ENCODE assay signal across 17 cellular contexts in genomic region chr1:230878584-230878975, GRCh38. TPM values are rescaled to one million over a fixed set of nuclear protein-coding genes. Genes with fewer than 3 reads are reported as not detected.
DNase-seq lines count a peak whose midpoint lies in the region; ATAC-seq and TF ChIP-seq lines count a peak whose summit lies in the region.
"Had no signal": no experiment of that assay in that cellular context is flagged by ENCODE, and none has a peak within 500 bp of the region (broad histone marks: within the 10 kb centered on the region; RNA-seq: fewer than 3 reads in every experiment).

No MANE protein-coding gene starts in this region.

- no peak for TF ChIP-seq CTCF in esophagus muscularis mucosa (IDR thresholded peaks at IDR 0.05)
- no peak for TF ChIP-seq CTCF in nephron (IDR thresholded peaks at IDR 0.05; ENCODE audit: unreplicated experiment in 3 of 3)

- H3K36me3 ChIP-seq in esophagus muscularis mucosa (no peaks in the 10 kb centered on the region), aorta (ENCODE audit: control insufficient read depth in 1 of 2, insufficient read depth in 2 of 2, low read length in 1 of 2) (no peaks in the 10 kb centered on the region)
- H3K36me3 ChIP-seq: heart left ventricle, neutrophil, upper lobe of left lung had no signal

- DNase-seq in left ventricle myocardium superior: no peak
- DNase-seq in right cardiac atrium: no peak
- no peak for DNase-seq in esophagus muscularis mucosa (ENCODE audit: extremely low spot score)
- no peak for DNase-seq in aorta
- no peak for DNase-seq in CD1c-positive myeloid dendritic cell (ENCODE audit: extremely low spot score)
- DNase-seq in cerebellar cortex (ENCODE audit: low spot score): no peak
- DNase-seq in DMS53 treated with DMSO at 0.1 percent for 48 hours (lab: John Stamatoyannopoulos, UW; ENCODE audit: unreplicated experiment): no peak
- DNase-seq: ACHN; activated CD8-positive, alpha-beta memory T cell treated with anti-CD3 and anti-CD28 coated beads, Interleukin-2, amount 50 U/mL, for 48 hours; dermis blood vessel endothelial cell; DMS79 treated with DMSO at 0.1 percent for 48 hours; upper lobe of left lung had no signal

- WGBS in right cardiac atrium: 36% methylated on average over 5 of the region's 5 CpGs
- 22% methylated on average over 5 of the region's 5 CpGs for WGBS in esophagus muscularis mucosa
- WGBS in aorta, 2 donors: 42 to 48% methylated on average over 5 of the region's 5 CpGs

- peaks cover 13% of the 10 kb centered on the region for H3K27me3 Mint-ChIP-seq in nephron (ENCODE audit: low read depth)

- no peak overlapping the region for H3K4me3 Mint-ChIP-seq in nephron
- H3K4me3 Mint-ChIP-seq: WTC11 had no signal

- no peaks in the 10 kb centered on the region for H3K27me3 ChIP-seq in right cardiac atrium (ENCODE audit: control insufficient read depth, insufficient read depth)
- peaks cover 0 to 6% (median 0%) of the 10 kb centered on the region in 4 donors for H3K27me3 ChIP-seq in esophagus muscularis mucosa
- no peaks in the 10 kb centered on the region for H3K27me3 ChIP-seq in aorta (ENCODE audit: control insufficient read depth in 1 of 2, insufficient read depth in 2 of 2, low read length in 1 of 2)
- H3K27me3 ChIP-seq: upper lobe of left lung had no signal

- no peak overlapping the region for H3K4me3 ChIP-seq in right cardiac atrium (ENCODE audit: low read length)
- peak overlapping the region in 1 of 4 donors; percentile 20 for H3K4me3 ChIP-seq in esophagus muscularis mucosa
- no peak overlapping the region for H3K4me3 ChIP-seq in aorta (ENCODE audit: low read length in 2 of 2)
- H3K4me3 ChIP-seq: heart left ventricle, upper lobe of left lung had no signal

- H3K4me1 Mint-ChIP-seq in nephron: peaks cover 64% of the 10 kb centered on the region

- H3K9me3 ChIP-seq in right cardiac atrium (ENCODE audit: control insufficient read depth, low read length) (no peaks in the 10 kb centered on the region), esophagus muscularis mucosa (no peaks in the 10 kb centered on the region), aorta (ENCODE audit: control insufficient read depth, low read length) (no peaks in the 10 kb centered on the region)
- H3K9me3 ChIP-seq: heart left ventricle, neutrophil, upper lobe of left lung had no signal

- no peak for TF ChIP-seq EP300 in esophagus muscularis mucosa (IDR thresholded peaks at IDR 0.05)

- H3K4me1 ChIP-seq in right cardiac atrium (ENCODE audit: control insufficient read depth, insufficient read depth, low read length) (peaks cover 2% of the 10 kb centered on the region), esophagus muscularis mucosa (peaks cover 3 to 45% (median 25%) of the 10 kb centered on the region in 4 donors), aorta (ENCODE audit: control insufficient read depth in 1 of 2, insufficient read depth in 2 of 2, low read length in 2 of 2) (no peaks in the 10 kb centered on the region)
- H3K4me1 ChIP-seq: upper lobe of left lung had no signal

- intact Hi-C loops in left ventricle myocardium superior (cut with micrococcal nuclease) (no loop called here), right cardiac atrium (cut with DNase I) (no loop called here), esophagus muscularis mucosa (cut with DNase I) (no loop called here), aorta (cut with DNase I) (no loop called here)

- TF ChIP-seq POLR2A in esophagus muscularis mucosa (IDR thresholded peaks at IDR 0.05; ENCODE audit: low read depth): no peak

- peaks cover 10% of the 10 kb centered on the region for H3K36me3 Mint-ChIP-seq in nephron (ENCODE audit: low read depth)
- H3K36me3 Mint-ChIP-seq: WTC11 had no signal

- peak overlapping the region; percentile 90 to 91 (median 91) for H3K27ac Mint-ChIP-seq in nephron
- H3K27ac Mint-ChIP-seq: WTC11 had no signal

- H3K9me3 Mint-ChIP-seq in nephron: no peaks in the 10 kb centered on the region
- H3K9me3 Mint-ChIP-seq: WTC11 had no signal

- peak; percentile 51 for ATAC-seq in left ventricle myocardium superior
- ATAC-seq in right cardiac atrium: no peak
- ATAC-seq in aorta (ENCODE audit: low FRiP score): peak; percentile 4
- ATAC-seq: left lobe of liver, WTC11 had no signal

- H3K27ac ChIP-seq in right cardiac atrium (ENCODE audit: low read length) (no peak overlapping the region), esophagus muscularis mucosa (replicated peaks in 1 of 4) (peak overlapping the region; percentile 37 to 68 (median 64)), aorta (ENCODE audit: low read depth in 1 of 2, low read length in 2 of 2) (no peak overlapping the region)
- H3K27ac ChIP-seq: neutrophil, upper lobe of left lung had no signal

RNA-seq across cellular contexts. Expression of gene C1orf198, which starts 10.3 kb away (rescaled TPM):
- total RNA-seq in left ventricle myocardium superior: 49.8 TPM
- 10 to 100 TPM; 48.0 to 69.9 (median 56.2) TPM for total RNA-seq in right cardiac atrium
- polyA plus RNA-seq in right cardiac atrium: 36.1 TPM
- total RNA-seq in esophagus muscularis mucosa: 100 to 1,000 TPM in 3 of 4 donors, 10 to 100 TPM in 1; 95.6 to 214 (median 140) TPM
- 100 to 1,000 TPM; 117 to 172 TPM for total RNA-seq in aorta
- 100 to 1,000 TPM in 1 of 2 donors, 10 to 100 TPM in 1; 61.2 to 110 TPM for polyA plus RNA-seq in aorta

Comparison
In these comparisons a context has a peak if more than half of its experiments do, and no peak if none do; other contexts are left out.
1. ATAC-seq: peak in left ventricle myocardium superior (single experiment) and aorta (single experiment); none in right cardiac atrium (0 of 2).
2. H3K27ac ChIP-seq: peak in esophagus muscularis mucosa (4 of 4); none in right cardiac atrium (single experiment) and aorta (0 of 2).